23 cellular contexts compared by ENCODE assay signal in genomic region chr10:73018632-73019031, GRCh38.
A peak's percentile ranks its signal among the peaks of the same experiment; 100 is the strongest.
DNase-seq lines count a peak whose midpoint lies in the region; ATAC-seq, FAIRE-seq and TF ChIP-seq lines count a peak whose summit lies in the region.
"Had no signal": no experiment of that assay in that cellular context is flagged by ENCODE, and none has a peak within 500 bp of the region (broad histone marks: within the 10 kb centered on the region; RNA-seq: fewer than 3 reads in every experiment).

No MANE protein-coding gene starts in this region.

- H3K36me3 ChIP-seq in H1 (ENCODE audit: control insufficient read depth in 2 of 4, insufficient read depth in 4 of 4, low read length in 3 of 4) (peaks cover 0 to 9% (median 3%) of the 10 kb centered on the region in 4 experiments; a peak in 4 of 8 replicates), HepG2 (replicated peaks in 1 of 2; ENCODE audit: control insufficient read depth in 1 of 2, insufficient read depth in 2 of 2, low read length in 2 of 2) (peaks cover 25 to 61% of the 10 kb centered on the region in 2 experiments), tibial artery (peaks cover 8 to 33% (median 29%) of the 10 kb centered on the region in 3 donors)

- no peak overlapping the region; the same call in 1 of the 2 replicates for H4K8ac ChIP-seq in H1 (ENCODE audit: extremely low read depth, insufficient read depth, low read length)

- H3K9me3 ChIP-seq in H1 (ENCODE audit: insufficient read depth in 2 of 2, low read depth in 1 of 2, low read length in 1 of 2) (no peaks in the 10 kb centered on the region), HepG2 (ENCODE audit: low read length) (no peaks in the 10 kb centered on the region), tibial artery (no peaks in the 10 kb centered on the region)
- H3K9me3 ChIP-seq: testis had no signal

- no peak overlapping the region for H2BK120ac ChIP-seq in H1 (replicated peaks; ENCODE audit: low read depth, low read length)

- no peaks in the 10 kb centered on the region for H3K9me3 Mint-ChIP-seq in T-helper 2 cell treated with Interferon-gamma antibody and Interleukin-4, amounts not matched to agents 5 μg/mL and 100 μg/mL, for 36 hours
- H3K9me3 Mint-ChIP-seq: activated naive CD4-positive, alpha-beta T cell treated with anti-CD3 and anti-CD28 coated beads, Interleukin-2, amount 50 U/mL, for 72 hours; effector memory CD8-positive, alpha-beta T cell; stimulated activated effector memory CD8-positive, alpha-beta T cell treated with anti-CD3 and anti-CD28 coated beads, Interleukin-12 subunit alpha, Interleukin-12 subunit beta, amount 100 ng/mL, for 72 hours had no signal

- POLR2A ChIA-PET in H1 (lab: Charles Lee; ENCODE audit: partially characterized antibody): interaction anchor here (0.9 kb wide), 1 partner anchor 92 kb away, joined by 3 read pairs; the partner anchor contains the start of gene NUDT13
- POLR2A ChIA-PET in HepG2 (lab: Yijun Ruan, JAX): no interaction called here

- intact Hi-C loops in HepG2 (cut with micrococcal nuclease; ENCODE audit: unreplicated experiment) (no loop called here), tibial artery (cut with DNase I; ENCODE audit: low total_unique reads) (no loop called here), dorsolateral prefrontal cortex (cut with DNase I) (no loop called here)

- no peak overlapping the region for H2BK5ac ChIP-seq in H1 (ENCODE audit: low read depth, low read length)

- H3K18ac ChIP-seq in H1 (ENCODE audit: extremely low read depth, low read length): no peak overlapping the region

- H4K91ac ChIP-seq in H1 (replicated peaks; ENCODE audit: insufficient read length, low read length): no peak overlapping the region

- no peak overlapping the region for H4K5ac ChIP-seq in H1 (ENCODE audit: insufficient read length, low read depth, low read length)

- no peak for FAIRE-seq in H1 (lab: Jason Lieb, UNC)
- no peak for FAIRE-seq in HepG2 (lab: Jason Lieb, UNC)

- H3K79me2 ChIP-seq in H1 (ENCODE audit: control insufficient read depth in 1 of 2, insufficient read depth in 2 of 2, low read length in 2 of 2) (no peaks in the 10 kb centered on the region), HepG2 (ENCODE audit: insufficient read depth, low read length) (peaks cover 25% of the 10 kb centered on the region)

- H2AFZ ChIP-seq in H1 (ENCODE audit: low read length): no peak overlapping the region
- no peak overlapping the region for H2AFZ ChIP-seq in HepG2 (ENCODE audit: low read length)

- no peak overlapping the region for H2AK5ac ChIP-seq in H1 (ENCODE audit: low read depth, low read length)

- H3K4me1 Mint-ChIP-seq in T-helper 2 cell treated with Interferon-gamma antibody and Interleukin-4, amounts not matched to agents 5 μg/mL and 100 μg/mL, for 36 hours (ENCODE audit: low read depth): peaks cover 24% of the 10 kb centered on the region

- TF ChIP-seq POLR2A in H1 (IDR thresholded peaks at IDR 0.05; ENCODE audit: control extremely low read depth in 1 of 2, low read depth in 2 of 2, low read length in 2 of 2) (no peak), HepG2 (IDR thresholded peaks at IDR 0.05; ENCODE audit: insufficient read depth in 1 of 2, low read depth in 2 of 2, low read length in 2 of 2) (no peak)

- no peak overlapping the region for H3K27ac ChIP-seq in H1 (ENCODE audit: low read depth, low read length)
- H3K27ac ChIP-seq in HepG2 (ENCODE audit: extremely low read length, insufficient read depth, low read length): no peak overlapping the region
- H3K27ac ChIP-seq in tibial artery: peak overlapping the region; percentile 75 to 76
- no peak overlapping the region for H3K27ac ChIP-seq in dorsolateral prefrontal cortex

- H2BK15ac ChIP-seq in H1 (ENCODE audit: low read length): no peak overlapping the region

- in situ Hi-C loops in HepG2 (cut with HindIII; ENCODE audit: extremely low pct_ligation_motif_present, low pct_unique_long_range_greater_than_20kb): no loop called here

- H3K27me3 Mint-ChIP-seq in T-helper 2 cell treated with Interferon-gamma antibody and Interleukin-4, amounts not matched to agents 5 μg/mL and 100 μg/mL, for 36 hours (ENCODE audit: low read depth): no peaks in the 10 kb centered on the region
- H3K27me3 Mint-ChIP-seq: effector memory CD8-positive, alpha-beta T cell had no signal

- WGBS in H1 (ENCODE audit: extremely low coverage in 1 of 2, insufficient coverage in 1 of 2, insufficient read length in 1 of 2, insufficient replicate concordance in 2 of 2, low coverage in 1 of 2, low lambda C conversion rate in 2 of 2, missing lambda C conversion rate in 1 of 2), 2 experiments: 92% methylated on average over 1 of the region's 1 CpG; no CpG with 5 or more reads in 1 of the 2 experiments
- no CpG with 5 or more reads among the region's 1 CpG for WGBS in HepG2 (ENCODE audit: low lambda C conversion rate)

- H3K14ac ChIP-seq in H1 (ENCODE audit: insufficient read length): no peak overlapping the region

- no peak overlapping the region for H2BK12ac ChIP-seq in H1 (ENCODE audit: low read depth, low read length)

- H3K4me1 ChIP-seq in H1 (replicated peaks in 1 of 4; ENCODE audit: control insufficient read depth in 3 of 4, insufficient read depth in 4 of 4, low read length in 3 of 4) (peaks cover 0 to 2% (median 0%) of the 10 kb centered on the region in 4 experiments; a peak in 1 of 7 replicates), HepG2 (ENCODE audit: insufficient read depth, low read length) (peaks cover 36% of the 10 kb centered on the region), tibial artery (peaks cover 6 to 47% (median 18%) of the 10 kb centered on the region in 4 donors)

- H3K27ac Mint-ChIP-seq in T-helper 2 cell treated with Interferon-gamma antibody and Interleukin-4, amounts not matched to agents 5 μg/mL and 100 μg/mL, for 36 hours: peak overlapping the region; percentile 20
- H3K27ac Mint-ChIP-seq: stimulated activated effector memory CD8-positive, alpha-beta T cell treated with anti-CD3 and anti-CD28 coated beads, Interleukin-12 subunit alpha, Interleukin-12 subunit beta, amount 100 ng/mL, for 72 hours had no signal

- TF ChIP-seq CTCF in H1 (IDR thresholded peaks at IDR 0.05; ENCODE audit: control extremely low read depth in 1 of 3, insufficient read depth in 1 of 3, low read depth in 1 of 3, low read length in 3 of 3) (peak in 2 of 3 experiments; percentile 22 to 68; a peak in 3 of 4 replicates), HepG2 (CRISPR knock-in tag; IDR thresholded peaks at IDR 0.05) (no peak), tibial artery (IDR thresholded peaks at IDR 0.05) (no peak), dorsolateral prefrontal cortex (IDR thresholded peaks at IDR 0.05 in 54 of 56, conservative IDR thresholded peaks at IDR 0.05 in 2 of 56; ENCODE audit: low read depth in 1 of 56, partially characterized antibody in 56 of 56) (no peak)

- H3K4me2 ChIP-seq in H1 (ENCODE audit: insufficient read depth in 1 of 2, low read depth in 2 of 2, low read length in 2 of 2) (no peak overlapping the region), HepG2 (ENCODE audit: low read depth, low read length) (no peak overlapping the region)

- H3K9ac ChIP-seq in H1 (replicated peaks in 1 of 4; ENCODE audit: extremely low read depth in 1 of 4, low read depth in 3 of 4, low read length in 3 of 4) (no peak overlapping the region), HepG2 (ENCODE audit: insufficient read depth, low read depth, low read length) (no peak overlapping the region)

- no peaks in the 10 kb centered on the region for H3K79me1 ChIP-seq in H1 (ENCODE audit: low read depth, low read length)

- H4K20me1 ChIP-seq in H1 (replicated peaks in 1 of 2; ENCODE audit: control insufficient read depth in 1 of 2, insufficient read depth in 2 of 2, low read length in 2 of 2) (peaks cover 0 to 4% of the 10 kb centered on the region in 2 experiments), HepG2 (ENCODE audit: insufficient read depth, low read length) (peaks cover 44% of the 10 kb centered on the region)

- no peak overlapping the region for H3K4ac ChIP-seq in H1 (replicated peaks; ENCODE audit: insufficient read length, low read depth, low read length)

- H3K27me3 ChIP-seq in H1 (replicated peaks in 1 of 4; ENCODE audit: control insufficient read depth in 3 of 4, extremely low read depth in 1 of 4, insufficient read depth in 3 of 4, low read length in 3 of 4) (no peaks in the 10 kb centered on the region), HepG2 (ENCODE audit: control insufficient read depth in 1 of 2, insufficient read depth in 2 of 2, low read length in 2 of 2) (no peaks in the 10 kb centered on the region), tibial artery (no peaks in the 10 kb centered on the region), dorsolateral prefrontal cortex (no peaks in the 10 kb centered on the region)
- H3K27me3 ChIP-seq: testis had no signal

- H2BK20ac ChIP-seq in H1 (ENCODE audit: low read length): no peak overlapping the region

- H3K4me3 ChIP-seq in H1 (ENCODE audit: extremely low read depth in 1 of 4, insufficient read depth in 2 of 4, low read depth in 3 of 4, low read length in 4 of 4): no peak overlapping the region
- no peak overlapping the region for H3K4me3 ChIP-seq in HepG2 (replicated peaks in 1 of 3; ENCODE audit: insufficient read depth in 1 of 3, low read depth in 2 of 3, low read length in 3 of 3)
- H3K4me3 ChIP-seq in tibial artery: no peak overlapping the region
- no peak overlapping the region for H3K4me3 ChIP-seq in dorsolateral prefrontal cortex
- H3K4me3 ChIP-seq: testis had no signal

- H3K4me3 Mint-ChIP-seq in T-helper 2 cell treated with Interferon-gamma antibody and Interleukin-4, amounts not matched to agents 5 μg/mL and 100 μg/mL, for 36 hours: no peak overlapping the region
- H3K4me3 Mint-ChIP-seq: effector memory CD8-positive, alpha-beta T cell; nephron; stimulated activated effector memory CD8-positive, alpha-beta T cell treated with anti-CD3 and anti-CD28 coated beads, Interleukin-12 subunit alpha, Interleukin-12 subunit beta, amount 100 ng/mL, for 72 hours had no signal

- H3K36me3 Mint-ChIP-seq in T-helper 2 cell treated with Interferon-gamma antibody and Interleukin-4, amounts not matched to agents 5 μg/mL and 100 μg/mL, for 36 hours (ENCODE audit: low read depth): peaks cover 69% of the 10 kb centered on the region

- DNase-seq in T-helper 2 cell treated with Interferon-gamma antibody and Interleukin-4, amounts not matched to agents 5 μg/mL and 100 μg/mL, for 36 hours (ENCODE audit: low spot score): no peak
- DNase-seq in T-helper 2 cell (no peak), H1 (ENCODE audit: low read depth in 1 of 2, low spot score in 2 of 2) (no peak), HepG2 (ENCODE audit: low spot score) (no peak), tibial artery (no peak), GOT3 (lab: John Stamatoyannopoulos, UW) (no peak), dorsolateral prefrontal cortex (no peak)
- DNase-seq: 8988T; activated T-cell treated with anti-CD3 and anti-CD28 coated beads, Interleukin-2, amount 50 U/mL, for 48 hours; DMS79; effector memory CD8-positive, alpha-beta T cell; KBM-7; left cardiac atrium; midbrain; NCI-H1694; NCI-H69; posterior cingulate gyrus; stimulated activated CD4-positive, alpha-beta T cell treated with anti-CD3 and anti-CD28 coated beads, Interleukin-1b, Interleukin-23, amount 100 ng/mL, for 48 hours had no signal

- no peak overlapping the region for H3K23ac ChIP-seq in H1 (ENCODE audit: insufficient read length)

- ATAC-seq in HepG2 (peak; percentile 54), GM18519 (IDR thresholded peaks at IDR 0.05; ENCODE audit: low FRiP score, unreplicated experiment) (no peak)
- ATAC-seq: activated naive CD4-positive, alpha-beta T cell treated with anti-CD3 and anti-CD28 coated beads, Interleukin-2, amount 50 U/mL, for 72 hours; effector memory CD8-positive, alpha-beta T cell; stimulated activated effector memory CD8-positive, alpha-beta T cell treated with anti-CD3 and anti-CD28 coated beads, Interleukin-12 subunit alpha, Interleukin-12 subunit beta, amount 100 ng/mL, for 72 hours had no signal

- peak; percentile 24 to 44; a peak in 3 of 4 replicates for TF ChIP-seq RAD21 in H1 (IDR thresholded peaks at IDR 0.05 in 1 of 2, conservative IDR thresholded peaks at IDR 0.05 in 1 of 2; ENCODE audit: low read depth in 2 of 2, low read length in 2 of 2)
- no peak for TF ChIP-seq RAD21 in HepG2 (CRISPR knock-in tag; IDR thresholded peaks at IDR 0.05)

- CTCF ChIA-PET in H1 (lab: Charles Lee; ENCODE audit: partially characterized antibody) (interaction anchor here (0.6 to 1.8 kb wide), 11 partner anchors 10 to 130 kb away, joined by 3 to 5 read pairs (median 3); no protein-coding TSS in a partner anchor), HepG2 (lab: Yijun Ruan, JAX; ENCODE audit: low intra/inter-chr PET ratio, low total read pairs) (no interaction called here)

- H3K23me2 ChIP-seq in H1 (ENCODE audit: low read depth, low read length): no peaks in the 10 kb centered on the region

- TF ChIP-seq EP300 in H1 (IDR thresholded peaks at IDR 0.05; ENCODE audit: borderline replicate concordance in 1 of 2, low read depth in 2 of 2, low read length in 2 of 2): no peak
- no peak for TF ChIP-seq EP300 in HepG2 (IDR thresholded peaks at IDR 0.05; ENCODE audit: low read depth in 2 of 2, low read length in 2 of 2)
- no peak for TF ChIP-seq EP300 in HepG2 (CRISPR knock-in tag; IDR thresholded peaks at IDR 0.05; ENCODE audit: borderline replicate concordance)

- no peak overlapping the region for H3K56ac ChIP-seq in H1 (replicated peaks; ENCODE audit: insufficient read length, low read depth, low read length)

- no TSS peak for BruUV-seq in HepG2 (replicated peaks; lab: Mats Ljungman, UMichigan)

Comparison
In these comparisons a context has a peak if more than half of its experiments do, and no peak if none do; other contexts are left out.
1. H3K27ac ChIP-seq: peak in tibial artery (2 of 2); none in H1 (single experiment), HepG2 (single experiment) and dorsolateral prefrontal cortex (0 of 59).
2. CTCF ChIP-seq: peak in H1 (2 of 3); none in HepG2 (single experiment), tibial artery (0 of 2) and dorsolateral prefrontal cortex (0 of 56).